In the genomic region with DNA sequence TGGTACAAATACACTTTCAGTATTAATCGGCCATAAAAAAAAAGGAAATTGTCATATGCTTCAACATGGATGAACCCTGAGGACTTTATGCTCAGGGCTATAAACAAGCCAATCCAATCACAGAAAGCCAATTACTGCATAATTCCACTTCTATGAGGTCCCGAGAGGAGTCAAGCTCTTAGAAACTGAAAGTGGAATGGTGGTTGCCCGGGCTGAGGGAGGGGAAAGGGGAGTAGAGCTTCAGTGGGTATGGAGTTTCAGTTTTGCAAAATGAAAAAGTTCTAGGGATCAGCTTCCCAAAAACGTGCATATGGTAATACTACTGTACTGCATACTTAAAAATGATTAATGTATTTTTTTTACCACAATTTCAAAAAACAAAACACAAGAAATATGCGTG, we compare ENCODE assay signal across 10 cellular contexts. TPM values are rescaled to one million over a fixed set of nuclear protein-coding genes. Genes with fewer than 3 reads are reported as not detected.
DNase-seq lines count a peak whose midpoint lies in the region; ATAC-seq and TF ChIP-seq lines count a peak whose summit lies in the region.
"Had no signal": no experiment of that assay in that cellular context is flagged by ENCODE, and none has a peak within 500 bp of the region (broad histone marks: within the 10 kb centered on the region; RNA-seq: fewer than 3 reads in every experiment).

No MANE protein-coding gene starts in this region.

- intact Hi-C loops in left ventricle myocardium inferior (cut with micrococcal nuclease): no loop called here
- intact Hi-C loops in Right ventricle myocardium superior (cut with DNase I): no loop called here
- intact Hi-C loops in uterus (cut with DNase I; ENCODE audit: low total_unique reads): no loop called here

- TF ChIP-seq POLR2A in uterus (IDR thresholded peaks at IDR 0.05): no peak

- H3K27me3 ChIP-seq in left ventricle myocardium inferior (ENCODE audit: low read depth) (no peaks in the 10 kb centered on the region), muscle layer of duodenum (ENCODE audit: low read depth, low read length) (no peaks in the 10 kb centered on the region), uterus (no peaks in the 10 kb centered on the region)

- H3K9me3 ChIP-seq in left ventricle myocardium inferior (replicated peaks) (no peaks in the 10 kb centered on the region), muscle layer of duodenum (ENCODE audit: control insufficient read depth in 1 of 2, low read length in 2 of 2) (no peaks in the 10 kb centered on the region), uterus (no peaks in the 10 kb centered on the region)

- peak overlapping the region; percentile 40 for H3K4me3 ChIP-seq in left ventricle myocardium inferior
- peak overlapping the region; percentile 28 to 30 for H3K4me3 ChIP-seq in muscle layer of duodenum (ENCODE audit: low read depth in 1 of 2, low read length in 2 of 2)
- peak overlapping the region; percentile 21 to 28 for H3K4me3 ChIP-seq in uterus

- peak overlapping the region; percentile 44 for H3K27ac ChIP-seq in left ventricle myocardium inferior (replicated peaks)
- peak overlapping the region; percentile 26 for H3K27ac ChIP-seq in caudate nucleus (ENCODE audit: low read depth, low read length)
- peak overlapping the region; percentile 53 for H3K27ac ChIP-seq in muscle layer of duodenum (ENCODE audit: low read length)
- H3K27ac ChIP-seq in uterus: peak overlapping the region; percentile 73 to 82

- H3K36me3 ChIP-seq in left ventricle myocardium inferior: peaks cover 6% of the 10 kb centered on the region
- peaks cover 0 to 7% of the 10 kb centered on the region in 2 donors for H3K36me3 ChIP-seq in muscle layer of duodenum (ENCODE audit: control insufficient read depth in 1 of 2, insufficient read depth in 2 of 2, low read length in 2 of 2)
- no peaks in the 10 kb centered on the region for H3K36me3 ChIP-seq in uterus

- no peak for TF ChIP-seq CTCF in left ventricle myocardium inferior (IDR thresholded peaks at IDR 0.05; ENCODE audit: borderline replicate concordance)
- TF ChIP-seq CTCF in uterus (IDR thresholded peaks at IDR 0.05): no peak

- ATAC-seq in Right ventricle myocardium superior (ENCODE audit: poor library complexity) (no peak), GM21529 (IDR thresholded peaks at IDR 0.05; ENCODE audit: unreplicated experiment) (no peak)
- ATAC-seq: HCT116 had no signal

- DNase-seq in left ventricle myocardium inferior (no peak), Right ventricle myocardium superior (no peak), caudate nucleus (lab: John Stamatoyannopoulos, UW) (no peak), uterus (no peak), EL (no peak), DMS 273 (lab: John Stamatoyannopoulos, UW; ENCODE audit: unreplicated experiment) (no peak)
- DNase-seq: CD4-positive, CD25-positive, alpha-beta regulatory T cell had no signal

- peaks cover 26% of the 10 kb centered on the region for H3K4me1 ChIP-seq in left ventricle myocardium inferior
- peaks cover 0 to 7% of the 10 kb centered on the region in 2 donors for H3K4me1 ChIP-seq in muscle layer of duodenum (ENCODE audit: control insufficient read depth in 1 of 2, insufficient read depth in 2 of 2, low read length in 2 of 2)
- H3K4me1 ChIP-seq in uterus: no peaks in the 10 kb centered on the region

RNA-seq across cellular contexts. Expression of gene RNF34, which starts 52.0 kb away (rescaled TPM):
- total RNA-seq in left ventricle myocardium inferior (22.4 TPM), Right ventricle myocardium superior (19.2 TPM), uterus (10 to 100 TPM; 23.5 to 74.9 (median 34.1) TPM)

Comparison
In these comparisons a context has a peak if more than half of its experiments do, and no peak if none do; other contexts are left out.
1. H3K27ac ChIP-seq: peak in every context shown above with its lines; median percentile 78 in uterus; 53 in muscle layer of duodenum; 44 in left ventricle myocardium inferior; 26 in caudate nucleus.